In genomic region chr13:42274386-42275097, GRCh38 we compare ENCODE assay signal across 15 cellular contexts. TPM values are rescaled to one million over a fixed set of nuclear protein-coding genes. Genes with fewer than 3 reads are reported as not detected.
DNase-seq lines count a peak whose midpoint lies in the region; ATAC-seq, FAIRE-seq and TF ChIP-seq lines count a peak whose summit lies in the region.
"Had no signal": no experiment of that assay in that cellular context is flagged by ENCODE, and none has a peak within 500 bp of the region (broad histone marks: within the 10 kb centered on the region; RNA-seq: fewer than 3 reads in every experiment).

No MANE protein-coding gene starts in this region.

- CTCF ChIA-PET in CD8-positive, alpha-beta T cell (lab: Charles Lee): no interaction called here
- CTCF ChIA-PET in activated CD4-positive, alpha-beta memory T cell treated with anti-CD3 and anti-CD28 coated beads for 36 hours (lab: Charles Lee): interaction anchor here (1.8 kb wide), 1 partner anchor 121 kb away, joined by 3 read pairs; no protein-coding TSS in a partner anchor
- CTCF ChIA-PET in RWPE1 (lab: Yijun Ruan, JAX): interaction anchor here (0.7 kb wide), 1 partner anchor 27 kb away, joined by 4 read pairs; no protein-coding TSS in a partner anchor

- H3K23ac ChIP-seq in mesenchymal stem cell (ENCODE audit: low read length in 2 of 2): no peak overlapping the region

- H4K91ac ChIP-seq in mesenchymal stem cell (ENCODE audit: low read length): no peak overlapping the region

- peaks cover 54% of the 10 kb centered on the region for H3K4me1 Mint-ChIP-seq in CD8-positive, alpha-beta T cell (ENCODE audit: low read depth)
- peaks cover 59% of the 10 kb centered on the region for H3K4me1 Mint-ChIP-seq in activated CD4-positive, alpha-beta memory T cell treated with anti-CD3 and anti-CD28 coated beads for 36 hours (ENCODE audit: low read depth)

- H3K9me3 Mint-ChIP-seq in CD8-positive, alpha-beta T cell: no peaks in the 10 kb centered on the region
- H3K9me3 Mint-ChIP-seq in activated CD4-positive, alpha-beta memory T cell treated with anti-CD3 and anti-CD28 coated beads for 36 hours: no peaks in the 10 kb centered on the region

- intact Hi-C loops in CD8-positive, alpha-beta T cell (cut with DNase I, micrococcal nuclease): loop anchor here (5.0 to 10.0 kb wide), 13 partner anchors 118 to 1500 kb away; partner anchors contain the start of genes DGKH (in 1 of the 2), KBTBD6 (in 1 of the 2), KBTBD7 (in 1 of the 2) and MRPS31 (in 1 of the 2)
- intact Hi-C loops in activated CD4-positive, alpha-beta memory T cell treated with anti-CD3 and anti-CD28 coated beads for 36 hours (cut with micrococcal nuclease): loop anchor here (1.0 to 10.0 kb wide), 9 partner anchors 53 to 720 kb away; partner anchors contain the start of genes DGKH, EPSTI1, TNFSF11 and VWA8

- no peak overlapping the region for H3K4ac ChIP-seq in mesenchymal stem cell (ENCODE audit: low read depth in 1 of 2, low read length in 2 of 2)

- no peak for TF ChIP-seq POLR2A in GM12892 (IDR thresholded peaks at IDR 0.05; ENCODE audit: low read depth, low read length)

- peak overlapping the region; percentile 91 for H3K9ac ChIP-seq in mesenchymal stem cell (ENCODE audit: low read length)

- no peak overlapping the region for H3K27ac ChIP-seq in CD8-positive, alpha-beta T cell (ENCODE audit: low read depth, low read length)
- H3K27ac ChIP-seq in mesenchymal stem cell (ENCODE audit: low read length, poor library complexity, severe bottlenecking) (no peak overlapping the region), RWPE1 (no peak overlapping the region)
- H3K27ac ChIP-seq: SJCRH30, thoracic aorta had no signal

- H2BK12ac ChIP-seq in mesenchymal stem cell (ENCODE audit: low read length in 2 of 2): no peak overlapping the region

- no peak overlapping the region for H3K4me2 ChIP-seq in mesenchymal stem cell (ENCODE audit: low read length, poor library complexity, severe bottlenecking)

- no peak overlapping the region for H2AK5ac ChIP-seq in mesenchymal stem cell (ENCODE audit: low read length, severe bottlenecking)

- peaks cover 47% of the 10 kb centered on the region for H3K4me1 ChIP-seq in CD8-positive, alpha-beta T cell (ENCODE audit: insufficient read depth, low read length)
- peaks cover 3% of the 10 kb centered on the region for H3K4me1 ChIP-seq in mesenchymal stem cell (ENCODE audit: control insufficient read depth, insufficient read depth, low read depth, low read length)
- H3K4me1 ChIP-seq: SJCRH30 had no signal

- H3K27me3 Mint-ChIP-seq in CD8-positive, alpha-beta T cell (ENCODE audit: low read depth): no peaks in the 10 kb centered on the region
- H3K27me3 Mint-ChIP-seq in activated CD4-positive, alpha-beta memory T cell treated with anti-CD3 and anti-CD28 coated beads for 36 hours: no peaks in the 10 kb centered on the region

- peak; percentile 33 for FAIRE-seq in GM12892 (lab: Jason Lieb, UNC)
- FAIRE-seq: small intestine had no signal

- in situ Hi-C loops in GM13976 (cut with MboI; ENCODE audit: low sequenced_read_pairs, unreplicated experiment): no loop called here

- no peak overlapping the region for H3K14ac ChIP-seq in mesenchymal stem cell (ENCODE audit: low read length in 2 of 2)

- H3K4me3 ChIP-seq in CD8-positive, alpha-beta T cell (ENCODE audit: low read depth, low read length): no peak overlapping the region
- H3K4me3 ChIP-seq in mesenchymal stem cell (ENCODE audit: insufficient read depth in 1 of 2, low read depth in 1 of 2, low read length in 2 of 2): peak overlapping the region in 1 of 2 experiments; percentile 94
- H3K4me3 ChIP-seq: SJCRH30, thoracic aorta had no signal

- POLR2A ChIA-PET in CD8-positive, alpha-beta T cell (lab: Charles Lee): no interaction called here
- POLR2A ChIA-PET in activated CD4-positive, alpha-beta memory T cell treated with anti-CD3 and anti-CD28 coated beads for 36 hours (lab: Charles Lee): interaction anchor here (0.7 to 6.2 kb wide), 5 partner anchors 58 to 223 kb away, joined by 3 to 88 read pairs (median 4); no protein-coding TSS in a partner anchor
- POLR2A ChIA-PET in RWPE1 (lab: Yijun Ruan, JAX; ENCODE audit: low non-redundant PET): no interaction called here

- H3K9me3 ChIP-seq in CD8-positive, alpha-beta T cell (ENCODE audit: low read length): no peaks in the 10 kb centered on the region
- H3K9me3 ChIP-seq in mesenchymal stem cell (ENCODE audit: control insufficient read depth, low read length): no peaks in the 10 kb centered on the region
- H3K9me3 ChIP-seq: Caco-2, thoracic aorta had no signal

- H4K8ac ChIP-seq in mesenchymal stem cell (ENCODE audit: low read length): no peak overlapping the region

- 96% methylated on average over 8 of the region's 10 CpGs for WGBS in mesenchymal stem cell

- H2AFZ ChIP-seq in mesenchymal stem cell (ENCODE audit: low read depth, low read length): no peak overlapping the region

- H2BK15ac ChIP-seq in mesenchymal stem cell (ENCODE audit: low read depth, poor library complexity, severe bottlenecking): no peak overlapping the region

- ATAC-seq in CD8-positive, alpha-beta T cell: no peak

- H2BK5ac ChIP-seq in mesenchymal stem cell (ENCODE audit: low read depth, low read length, poor library complexity, severe bottlenecking): no peak overlapping the region

- peaks cover 13% of the 10 kb centered on the region for H3K36me3 Mint-ChIP-seq in CD8-positive, alpha-beta T cell
- H3K36me3 Mint-ChIP-seq in activated CD4-positive, alpha-beta memory T cell treated with anti-CD3 and anti-CD28 coated beads for 36 hours: peaks cover 6% of the 10 kb centered on the region

- no peak overlapping the region for H2BK120ac ChIP-seq in mesenchymal stem cell (ENCODE audit: low read depth, low read length)

- H3K27ac Mint-ChIP-seq in CD8-positive, alpha-beta T cell: peak overlapping the region; percentile 62
- H3K27ac Mint-ChIP-seq in activated CD4-positive, alpha-beta memory T cell treated with anti-CD3 and anti-CD28 coated beads for 36 hours: peak overlapping the region; percentile 98

- peaks cover 9% of the 10 kb centered on the region for H3K79me1 ChIP-seq in mesenchymal stem cell (replicated peaks; ENCODE audit: low read length, poor library complexity, severe bottlenecking)

- peak overlapping the region; percentile 35 for H3K4me3 Mint-ChIP-seq in CD8-positive, alpha-beta T cell
- H3K4me3 Mint-ChIP-seq in activated CD4-positive, alpha-beta memory T cell treated with anti-CD3 and anti-CD28 coated beads for 36 hours: peak overlapping the region; percentile 63

- no peak overlapping the region for H3K18ac ChIP-seq in mesenchymal stem cell (ENCODE audit: low read depth in 1 of 2, low read length in 2 of 2)

- no peak for TF ChIP-seq CTCF in CD8-positive, alpha-beta T cell (IDR thresholded peaks at IDR 0.05)
- no peak for TF ChIP-seq CTCF in GM13976 (IDR thresholded peaks at IDR 0.05; ENCODE audit: borderline replicate concordance, control extremely low read depth, extremely low read depth, insufficient read depth, missing control alignments)
- no peak for TF ChIP-seq CTCF in RWPE1 (conservative IDR thresholded peaks at IDR 0.05; ENCODE audit: low read depth)

- no peaks in the 10 kb centered on the region for H3K27me3 ChIP-seq in CD8-positive, alpha-beta T cell (ENCODE audit: insufficient read depth, low read length)
- H3K27me3 ChIP-seq in mesenchymal stem cell (ENCODE audit: control insufficient read depth in 1 of 2, insufficient read depth in 1 of 2, low read length in 2 of 2): no peaks in the 10 kb centered on the region
- H3K27me3 ChIP-seq: SJCRH30 had no signal

- no peaks in the 10 kb centered on the region for H3K36me3 ChIP-seq in CD8-positive, alpha-beta T cell (ENCODE audit: insufficient read depth, low read length)
- H3K36me3 ChIP-seq in mesenchymal stem cell (ENCODE audit: control insufficient read depth in 1 of 2, insufficient read depth in 2 of 2, low read depth in 1 of 2, low read length in 2 of 2): no peaks in the 10 kb centered on the region
- H3K36me3 ChIP-seq: SJCRH30, thoracic aorta had no signal

- no peak for DNase-seq in CD8-positive, alpha-beta T cell
- no peak for DNase-seq in GM12892 (ENCODE audit: insufficient read length)
- no peak for DNase-seq in activated CD4-positive, alpha-beta memory T cell treated with anti-CD3 and anti-CD28 coated beads for 36 hours
- DNase-seq in mesenchymal stem cell: no peak
- DNase-seq in GM13976 (ENCODE audit: low spot score): no peak
- no peak for DNase-seq in NK-92 treated with Interleukin-12 subunit alpha and Interleukin-12 subunit beta, amount 100 ng/mL, for 24 hours (lab: John Stamatoyannopoulos, UW)
- no peak for DNase-seq in RWPE1 (ENCODE audit: low spot score)
- DNase-seq in NCI-H187 treated with DMSO at 0.1 percent for 48 hours (lab: John Stamatoyannopoulos, UW): no peak
- DNase-seq: Caco-2, IMR-90, NCI-H1694 treated with DMSO at 0.1 percent for 48 hours, NCI-H82, SJCRH30 had no signal

RNA-seq across cellular contexts. Expression of gene AKAP11, which starts 2.6 kb away (rescaled TPM):
- 10 to 100 TPM; 14.7 to 15.3 TPM for total RNA-seq in CD8-positive, alpha-beta T cell
- polyA plus RNA-seq in GM12892 (2012; ENCODE audit: missing spikeins): 28.5 TPM
- total RNA-seq in activated CD4-positive, alpha-beta memory T cell treated with anti-CD3 and anti-CD28 coated beads for 36 hours: 10 to 100 TPM; 36.6 to 37.8 TPM
- 13.0 TPM for polyA plus RNA-seq in mesenchymal stem cell (2013, experiment 1 of 2)
- 13.2 TPM for polyA plus RNA-seq in mesenchymal stem cell (2013, experiment 2 of 2)
